ENCODE assay signal across 6 cellular contexts in genomic region chr5:66248874-66249273, GRCh38.
"Had no signal": no experiment of that assay in that cellular context is flagged by ENCODE, and none has a peak within 500 bp of the region (broad histone marks: within the 10 kb centered on the region; RNA-seq: fewer than 3 reads in every experiment).

No MANE protein-coding gene starts in this region.

- H3K27ac ChIP-seq: GM23248 had no signal

- H3K9me3 Mint-ChIP-seq: IgD-negative memory B cell had no signal

- H3K4me3 Mint-ChIP-seq: IgD-negative memory B cell had no signal

- H3K4me3 ChIP-seq: GM23248, HAP-1 had no signal

- H3K4me1 ChIP-seq: HAP-1 had no signal

- H3K36me3 Mint-ChIP-seq: IgD-negative memory B cell had no signal

- H3K27ac Mint-ChIP-seq: IgD-negative memory B cell had no signal

- H3K4me1 Mint-ChIP-seq: IgD-negative memory B cell had no signal

- H3K9me3 ChIP-seq: HAP-1 had no signal

- H3K36me3 ChIP-seq: HAP-1 had no signal

- DNase-seq: GM23248, GOT3, H7, KBM-7 had no signal
